Comparison of ENCODE assay signal across 28 cellular contexts in the genomic region with DNA sequence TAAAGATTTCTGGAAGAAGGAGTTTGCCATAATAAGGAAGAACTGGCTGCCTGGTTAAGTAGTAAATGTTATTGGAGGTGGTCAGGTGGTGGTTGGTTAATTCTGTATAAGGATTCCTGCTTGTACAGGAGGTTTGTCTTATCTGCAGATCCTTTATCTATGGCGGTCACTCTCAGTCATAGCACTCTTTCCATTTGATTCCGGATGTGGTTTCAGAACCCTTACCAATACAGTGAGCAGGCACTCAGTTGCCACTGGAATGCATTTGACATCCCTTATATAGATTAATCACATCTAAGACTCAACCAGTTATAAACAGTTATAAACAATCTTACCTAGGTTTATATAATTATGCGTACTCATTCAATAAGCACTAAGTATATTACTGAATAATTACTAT. TPM values are rescaled to one million over a fixed set of nuclear protein-coding genes. Genes with fewer than 3 reads are reported as not detected.
"Had no signal": no experiment of that assay in that cellular context is flagged by ENCODE, and none has a peak within 500 bp of the region (broad histone marks: within the 10 kb centered on the region; RNA-seq: fewer than 3 reads in every experiment).

No MANE protein-coding gene starts in this region.

- H3K4me1 ChIP-seq: breast epithelium, SJSA1 had no signal

- H3K4me3 ChIP-seq: breast epithelium, coronary artery, MG63, SJSA1 had no signal

- H3K4me3 Mint-ChIP-seq: activated CD8-positive, alpha-beta memory T cell treated with anti-CD3 and anti-CD28 coated beads, Interleukin-2, amount 10 ng/mL, durations not matched to agents 7 days and 5 days; activated naive CD4-positive, alpha-beta T cell treated with anti-CD3 and anti-CD28 coated beads for 36 hours; activated naive CD8-positive, alpha-beta T cell; activated T-cell treated with anti-CD3 and anti-CD28 coated beads, Interleukin-2, amount 50 U/mL, for 24 hours; T-helper 1 cell treated with Interleukin-12 subunit alpha and Interleukin-12 subunit beta and Interleukin-4 antibody, amounts not matched to agents 30 μg/mL and 1 μg/mL, for 36 hours; WTC11 had no signal

- H3K27me3 Mint-ChIP-seq: activated CD8-positive, alpha-beta memory T cell treated with anti-CD3 and anti-CD28 coated beads, Interleukin-2, amount 10 ng/mL, durations not matched to agents 7 days and 5 days; activated naive CD8-positive, alpha-beta T cell; activated T-cell treated with anti-CD3 and anti-CD28 coated beads, Interleukin-2, amount 50 U/mL, for 24 hours had no signal

- DNase-seq: activated CD4-positive, alpha-beta T cell treated with anti-CD3 and anti-CD28 coated beads for 48 hours; activated CD4-positive, alpha-beta T cell treated with anti-CD3 and anti-CD28 coated beads, Interleukin-2, amount 50 U/mL, for 48 hours; activated CD4-positive, CD25-positive, alpha-beta regulatory T cell treated with anti-CD3 and anti-CD28 coated beads, Interleukin-2, amount 50 U/mL, for 72 hours; activated CD8-positive, alpha-beta memory T cell treated with anti-CD3 and anti-CD28 coated beads, Interleukin-2, amount 10 ng/mL, durations not matched to agents 7 days and 5 days; activated gamma-delta T cell; activated naive CD4-positive, alpha-beta T cell treated with anti-CD3 and anti-CD28 coated beads for 36 hours; activated T-cell treated with anti-CD3 and anti-CD28 coated beads, Interleukin-2, amount 50 U/mL, for 24 hours; caudate nucleus; MG63; MV-4-11; NCI-H1092 treated with DMSO at 0.1 percent for 48 hours; NCI-H1417 treated with DMSO at 0.1 percent for 48 hours; NCI-H1694; NCI-H2029; NCI-H2107; NCI-H510A treated with DMSO at 0.1 percent for 48 hours; NCI-H69; PC-3; SHP77; SW 1271 had no signal

- FAIRE-seq: RCC 7860 had no signal

- H3K27me3 ChIP-seq: breast epithelium, MG63, SJSA1 had no signal

- H3K27ac Mint-ChIP-seq: activated CD8-positive, alpha-beta memory T cell treated with anti-CD3 and anti-CD28 coated beads, Interleukin-2, amount 10 ng/mL, durations not matched to agents 7 days and 5 days; activated naive CD4-positive, alpha-beta T cell treated with anti-CD3 and anti-CD28 coated beads for 36 hours; activated naive CD8-positive, alpha-beta T cell; activated T-cell treated with anti-CD3 and anti-CD28 coated beads, Interleukin-2, amount 50 U/mL, for 24 hours; T-helper 1 cell treated with Interleukin-12 subunit alpha and Interleukin-12 subunit beta and Interleukin-4 antibody, amounts not matched to agents 30 μg/mL and 1 μg/mL, for 36 hours; WTC11 had no signal

- H3K4me1 Mint-ChIP-seq: WTC11 had no signal

- H3K27ac ChIP-seq: breast epithelium, coronary artery, SJSA1 had no signal

- H3K9me3 Mint-ChIP-seq: activated naive CD4-positive, alpha-beta T cell treated with anti-CD3 and anti-CD28 coated beads for 36 hours; activated T-cell treated with anti-CD3 and anti-CD28 coated beads, Interleukin-2, amount 50 U/mL, for 24 hours had no signal

- H3K9me3 ChIP-seq: breast epithelium, MG63, SJSA1 had no signal

RNA-seq across cellular contexts. Expression of gene IL13, which starts 50.8 kb away (rescaled TPM):
- total RNA-seq: cerebellum, PC-3, SJSA1, WTC11 had no signal
